Comparison of ENCODE assay signal across 2 cellular contexts in the genomic region with DNA sequence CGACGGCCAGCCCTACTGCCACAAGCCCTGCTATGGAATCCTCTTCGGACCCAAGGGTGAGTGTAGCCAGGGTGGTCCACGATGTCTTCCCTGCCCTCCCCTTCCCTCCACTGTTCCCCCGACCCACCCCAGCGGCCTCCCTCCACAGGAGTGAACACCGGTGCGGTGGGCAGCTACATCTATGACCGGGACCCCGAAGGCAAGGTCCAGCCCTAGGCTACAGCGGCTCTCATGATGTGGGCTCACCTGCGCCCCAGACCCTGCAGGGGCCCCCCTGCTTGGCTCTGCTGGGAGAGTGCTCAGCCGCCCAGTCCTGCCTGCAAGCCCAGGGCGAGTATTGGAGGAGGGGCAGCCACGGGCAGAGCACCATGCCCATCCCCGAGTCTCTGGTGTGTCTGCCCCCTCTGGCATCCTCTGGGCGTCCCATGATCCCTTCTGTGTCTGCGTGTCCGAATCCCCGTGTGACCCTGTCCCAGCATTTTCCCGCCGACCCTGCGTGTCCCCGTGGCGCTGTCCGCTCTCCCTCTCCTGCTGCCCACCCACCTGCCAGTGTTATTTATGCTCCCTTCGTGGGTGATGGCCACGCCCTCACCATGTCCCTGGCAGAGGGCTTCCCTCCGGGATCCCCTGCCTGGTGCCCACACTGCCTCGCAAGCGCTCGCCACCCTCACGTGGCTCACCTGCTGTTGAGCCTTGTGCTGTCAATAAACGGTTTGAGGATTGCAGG.
TF ChIP-seq lines count a peak whose summit lies in the region.

No MANE protein-coding gene starts in this region.

TF ChIP-seq in IMR-90, 13 proteins besides CTCF, POLR2A, EP300 and RAD21:
- TF ChIP-seq SMC3 (IDR thresholded peaks at IDR 0.05; ENCODE audit: low read depth, low read length) (no peak), MAFK (IDR thresholded peaks at IDR 0.05; ENCODE audit: low read depth, low read length) (no peak), RFX5 (IDR thresholded peaks at IDR 0.05; ENCODE audit: low read depth, low read length) (no peak), FOS (IDR thresholded peaks at IDR 0.05; ENCODE audit: low read depth, low read length) (no peak), CEBPB (IDR thresholded peaks at IDR 0.05; ENCODE audit: low read depth, low read length) (no peak), MAZ (IDR thresholded peaks at IDR 0.05; ENCODE audit: borderline replicate concordance, low read depth, low read length) (no peak), CHD1 (IDR thresholded peaks at IDR 0.05; ENCODE audit: low read depth, low read length) (no peak), RCOR1 (IDR thresholded peaks at IDR 0.05; ENCODE audit: insufficient replicate concordance, low read length) (no peak), MXI1 (IDR thresholded peaks at IDR 0.05; ENCODE audit: borderline replicate concordance, low read depth, low read length) (no peak), NFE2L2 (IDR thresholded peaks at IDR 0.05; ENCODE audit: low read depth, low read length) (no peak), BHLHE40 (IDR thresholded peaks at IDR 0.05; ENCODE audit: low read depth, low read length) (no peak)
- TF ChIP-seq, protein P1, sequence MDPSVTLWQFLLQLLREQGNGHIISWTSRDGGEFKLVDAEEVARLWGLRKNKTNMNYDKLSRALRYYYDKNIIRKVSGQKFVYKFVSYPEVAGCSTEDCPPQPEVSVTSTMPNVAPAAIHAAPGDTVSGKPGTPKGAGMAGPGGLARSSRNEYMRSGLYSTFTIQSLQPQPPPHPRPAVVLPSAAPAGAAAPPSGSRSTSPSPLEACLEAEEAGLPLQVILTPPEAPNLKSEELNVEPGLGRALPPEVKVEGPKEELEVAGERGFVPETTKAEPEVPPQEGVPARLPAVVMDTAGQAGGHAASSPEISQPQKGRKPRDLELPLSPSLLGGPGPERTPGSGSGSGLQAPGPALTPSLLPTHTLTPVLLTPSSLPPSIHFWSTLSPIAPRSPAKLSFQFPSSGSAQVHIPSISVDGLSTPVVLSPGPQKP (IDR thresholded peaks at IDR 0.05; ENCODE audit: borderline replicate concordance, low read depth, low read length): no peak
- TF ChIP-seq, protein P2, sequence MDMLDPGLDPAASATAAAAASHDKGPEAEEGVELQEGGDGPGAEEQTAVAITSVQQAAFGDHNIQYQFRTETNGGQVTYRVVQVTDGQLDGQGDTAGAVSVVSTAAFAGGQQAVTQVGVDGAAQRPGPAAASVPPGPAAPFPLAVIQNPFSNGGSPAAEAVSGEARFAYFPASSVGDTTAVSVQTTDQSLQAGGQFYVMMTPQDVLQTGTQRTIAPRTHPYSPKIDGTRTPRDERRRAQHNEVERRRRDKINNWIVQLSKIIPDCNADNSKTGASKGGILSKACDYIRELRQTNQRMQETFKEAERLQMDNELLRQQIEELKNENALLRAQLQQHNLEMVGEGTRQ (IDR thresholded peaks at IDR 0.05; ENCODE audit: low read depth, low read length): no peak
TF ChIP-seq in IMR-90: peak in this region for 0.

TF ChIP-seq in H1, 55 proteins besides CTCF, POLR2A, EP300 and RAD21:
- TF ChIP-seq RXRA (IDR thresholded peaks at IDR 0.05; ENCODE audit: insufficient read depth, low read depth, low read length): no peak
- no peak for TF ChIP-seq GTF2F1 (IDR thresholded peaks at IDR 0.05; ENCODE audit: borderline replicate concordance, low read depth, low read length)
- TF ChIP-seq SUZ12 (IDR thresholded peaks at IDR 0.05; ENCODE audit: low read length): peak; percentile 78; the same call in 1 of the 2 replicates
- no peak for TF ChIP-seq BRCA1 (IDR thresholded peaks at IDR 0.05; ENCODE audit: low read depth, low read length)
- TF ChIP-seq RFX5 (IDR thresholded peaks at IDR 0.05; ENCODE audit: borderline replicate concordance, low read depth, low read length): no peak
- no peak for TF ChIP-seq CHD2 (IDR thresholded peaks at IDR 0.05; ENCODE audit: low read length)
- no peak for TF ChIP-seq KDM1A (IDR thresholded peaks at IDR 0.05; ENCODE audit: borderline replicate concordance, low read length)
- TF ChIP-seq RNF2 (IDR thresholded peaks at IDR 0.05; ENCODE audit: borderline replicate concordance, low read depth, low read length, missing control alignments, poor library complexity, severe bottlenecking): peak; percentile 36
- no peak for TF ChIP-seq GABPA (IDR thresholded peaks at IDR 0.05; ENCODE audit: borderline replicate concordance, insufficient read depth, low read length)
- TF ChIP-seq SRF (IDR thresholded peaks at IDR 0.05; ENCODE audit: low read depth, low read length): no peak
- no peak for TF ChIP-seq BCL11A (IDR thresholded peaks at IDR 0.05; ENCODE audit: low read depth in 2 of 2, low read length in 2 of 2)
- no peak for TF ChIP-seq NANOG (IDR thresholded peaks at IDR 0.05; ENCODE audit: insufficient read depth, low read depth, low read length, poor library complexity, severe bottlenecking)
- no peak for TF ChIP-seq KDM5A (IDR thresholded peaks at IDR 0.05; ENCODE audit: low read length)
- TF ChIP-seq CBX5 (IDR thresholded peaks at IDR 0.05; ENCODE audit: low read depth, low read length): no peak
- no peak for TF ChIP-seq SIN3A (conservative IDR thresholded peaks at IDR 0.05 in 1 of 2, IDR thresholded peaks at IDR 0.05 in 1 of 2; ENCODE audit: low read depth in 1 of 2, low read length in 2 of 2)
- TF ChIP-seq FOSL1 (IDR thresholded peaks at IDR 0.05; ENCODE audit: insufficient read depth, low read depth, low read length): no peak
- no peak for TF ChIP-seq CEBPB (IDR thresholded peaks at IDR 0.05; ENCODE audit: low read depth, low read length)
- no peak for TF ChIP-seq TCF12 (IDR thresholded peaks at IDR 0.05; ENCODE audit: low read depth, low read length)
- TF ChIP-seq, protein P3, sequence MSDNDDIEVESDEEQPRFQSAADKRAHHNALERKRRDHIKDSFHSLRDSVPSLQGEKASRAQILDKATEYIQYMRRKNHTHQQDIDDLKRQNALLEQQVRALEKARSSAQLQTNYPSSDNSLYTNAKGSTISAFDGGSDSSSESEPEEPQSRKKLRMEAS (IDR thresholded peaks at IDR 0.05): peak; percentile 39; the same call in 1 of the 2 replicates
- TF ChIP-seq, protein P4, sequence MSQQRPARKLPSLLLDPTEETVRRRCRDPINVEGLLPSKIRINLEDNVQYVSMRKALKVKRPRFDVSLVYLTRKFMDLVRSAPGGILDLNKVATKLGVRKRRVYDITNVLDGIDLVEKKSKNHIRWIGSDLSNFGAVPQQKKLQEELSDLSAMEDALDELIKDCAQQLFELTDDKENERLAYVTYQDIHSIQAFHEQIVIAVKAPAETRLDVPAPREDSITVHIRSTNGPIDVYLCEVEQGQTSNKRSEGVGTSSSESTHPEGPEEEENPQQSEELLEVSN (IDR thresholded peaks at IDR 0.05): 0 out of 2 replicates have a peak, but pooled peaks have one; percentile 33
- TF ChIP-seq MAFK (IDR thresholded peaks at IDR 0.05; ENCODE audit: low read depth, low read length): no peak
- no peak for TF ChIP-seq CBX8 (IDR thresholded peaks at IDR 0.05; ENCODE audit: borderline replicate concordance, low read depth, low read length)
- TF ChIP-seq ZNF274 (IDR thresholded peaks at IDR 0.05; ENCODE audit: borderline replicate concordance, extremely low read depth, low read length): no peak
- TF ChIP-seq CREB1 (IDR thresholded peaks at IDR 0.05): no peak
- no peak for TF ChIP-seq SP4 (IDR thresholded peaks at IDR 0.05; ENCODE audit: low read length)
- no peak for TF ChIP-seq BACH1 (IDR thresholded peaks at IDR 0.05; ENCODE audit: low read length)
- no peak for TF ChIP-seq HDAC2 (IDR thresholded peaks at IDR 0.05; ENCODE audit: borderline replicate concordance in 1 of 2, low read depth in 2 of 2, low read length in 2 of 2)
- TF ChIP-seq TAF7 (optimal IDR thresholded peaks at IDR 0.05; ENCODE audit: borderline replicate concordance, low read depth, low read length): no peak
- TF ChIP-seq SP2 (IDR thresholded peaks at IDR 0.05; ENCODE audit: low read length): no peak
- TF ChIP-seq SIX5 (IDR thresholded peaks at IDR 0.05; ENCODE audit: low read depth, low read length): no peak
- peak; percentile 73 for TF ChIP-seq EZH2 (IDR thresholded peaks at IDR 0.05; ENCODE audit: low read depth, low read length, severe bottlenecking)
- TF ChIP-seq, protein P2 (IDR thresholded peaks at IDR 0.05; ENCODE audit: low read length): no peak
- TF ChIP-seq SIRT6 (IDR thresholded peaks at IDR 0.05; ENCODE audit: low read length): no peak
